1 cellular context compared by ENCODE assay signal in genomic region chr6:130041594-130041993, GRCh38.
TF ChIP-seq lines count a peak whose summit lies in the region.

No MANE protein-coding gene starts in this region.

TF ChIP-seq in GM12878, 131 proteins besides CTCF, POLR2A, EP300 and RAD21:
- TF ChIP-seq PKNOX1 (IDR thresholded peaks at IDR 0.05) (no peak), SKIL (IDR thresholded peaks at IDR 0.05; ENCODE audit: low read depth, poor library complexity, severe bottlenecking) (no peak), RB1 (IDR thresholded peaks at IDR 0.05; ENCODE audit: borderline replicate concordance) (no peak), RELB (IDR thresholded peaks at IDR 0.05; ENCODE audit: low read depth) (no peak), SUZ12 (IDR thresholded peaks at IDR 0.05; ENCODE audit: unreplicated experiment) (no peak), PML (IDR thresholded peaks at IDR 0.05; ENCODE audit: low read length) (no peak), JUND (IDR thresholded peaks at IDR 0.05; ENCODE audit: low read depth, low read length) (no peak)
